1 cellular context compared by ENCODE assay signal in the genomic region with DNA sequence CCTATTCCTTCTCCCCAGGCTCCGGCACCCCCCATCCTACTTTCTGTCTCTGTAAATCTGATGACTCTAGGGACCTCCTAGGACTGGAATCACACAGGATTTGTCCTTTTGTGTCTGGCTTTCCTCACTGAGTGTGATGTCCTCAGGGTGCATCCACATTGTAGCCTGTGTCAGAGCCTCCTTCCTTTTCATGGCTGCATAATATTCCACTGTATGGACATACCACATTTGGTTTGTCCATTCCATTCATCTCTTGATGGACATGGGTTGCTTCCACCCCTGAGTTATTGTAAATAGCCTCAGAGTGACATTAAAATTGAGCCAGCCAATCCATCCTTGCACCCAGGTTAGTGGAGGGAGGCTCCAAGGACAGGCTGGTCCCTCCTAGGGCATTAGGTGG.
TF ChIP-seq lines count a peak whose summit lies in the region.

No MANE protein-coding gene starts in this region.

TF ChIP-seq in K562, 482 proteins besides CTCF, POLR2A, EP300 and RAD21 (continued from another document and continues in another):
- TF ChIP-seq BCOR (IDR thresholded peaks at IDR 0.05) (peak; percentile 94), THRAP3 (IDR thresholded peaks at IDR 0.05; ENCODE audit: borderline replicate concordance) (no peak), RCOR1 (IDR thresholded peaks at IDR 0.05; ENCODE audit: borderline replicate concordance in 1 of 2, low read depth in 2 of 2, low read length in 2 of 2) (peak in 1 of 2 experiments; percentile 55; a peak in 1 of 4 replicates), ZNF444 (CRISPR knock-in tag; IDR thresholded peaks at IDR 0.05) (no peak), ZNF696 (CRISPR knock-in tag; conservative IDR thresholded peaks at IDR 0.05) (no peak), HNRNPH1 (optimal IDR thresholded peaks at IDR 0.05; ENCODE audit: low read depth, low read length) (no peak), KLF1 (tag; IDR thresholded peaks at IDR 0.05) (no peak), DMBX1 (CRISPR knock-in tag; IDR thresholded peaks at IDR 0.05; ENCODE audit: borderline replicate concordance) (no peak), ZNF57 (CRISPR knock-in tag; IDR thresholded peaks at IDR 0.05) (no peak), MECOM (CRISPR knock-in tag; IDR thresholded peaks at IDR 0.05) (no peak), ZNF175 (CRISPR knock-in tag; IDR thresholded peaks at IDR 0.05; ENCODE audit: low read depth) (no peak), TRIM28 (IDR thresholded peaks at IDR 0.05) (peak; percentile 85), ZBED1 (IDR thresholded peaks at IDR 0.05) (no peak), ZNF780A (CRISPR knock-in tag; IDR thresholded peaks at IDR 0.05) (no peak), XRCC5 (IDR thresholded peaks at IDR 0.05; ENCODE audit: low read depth, low read length) (no peak), CHD1 (IDR thresholded peaks at IDR 0.05; ENCODE audit: low read length) (no peak), ZNF282 (CRISPR knock-in tag; IDR thresholded peaks at IDR 0.05) (no peak), ZC3H11A (IDR thresholded peaks at IDR 0.05; ENCODE audit: low read depth, low read length) (no peak), HDAC1 (IDR thresholded peaks at IDR 0.05) (peak in 1 of 2 experiments; percentile 20; a peak in 1 of 4 replicates), RBM25 (IDR thresholded peaks at IDR 0.05; ENCODE audit: low read depth, low read length, severe bottlenecking) (peak; percentile 89), MYBL2 (IDR thresholded peaks at IDR 0.05; ENCODE audit: low read depth) (no peak), MYBL2 (CRISPR knock-in tag; IDR thresholded peaks at IDR 0.05; ENCODE audit: borderline replicate concordance) (no peak), U2AF2 (optimal IDR thresholded peaks at IDR 0.05; ENCODE audit: low read depth, low read length) (no peak), ZNF583 (CRISPR knock-in tag; IDR thresholded peaks at IDR 0.05) (no peak), ZC3H8 (IDR thresholded peaks at IDR 0.05) (no peak), RHOXF2B (CRISPR knock-in tag; conservative IDR thresholded peaks at IDR 0.05) (no peak), HLTF (IDR thresholded peaks at IDR 0.05) (no peak), ZNF121 (CRISPR knock-in tag; conservative IDR thresholded peaks at IDR 0.05) (no peak), HDAC2 (IDR thresholded peaks at IDR 0.05) (no peak), CBX3 (IDR thresholded peaks at IDR 0.05; ENCODE audit: borderline replicate concordance in 1 of 2, low read length in 2 of 2) (peak in 1 of 2 experiments; percentile 95; a peak in 2 of 3 replicates), PTBP1 (IDR thresholded peaks at IDR 0.05; ENCODE audit: low read depth, low read length) (no peak), DACH1 (IDR thresholded peaks at IDR 0.05; ENCODE audit: partially characterized antibody) (no peak)
- TF ChIP-seq, protein P1, sequence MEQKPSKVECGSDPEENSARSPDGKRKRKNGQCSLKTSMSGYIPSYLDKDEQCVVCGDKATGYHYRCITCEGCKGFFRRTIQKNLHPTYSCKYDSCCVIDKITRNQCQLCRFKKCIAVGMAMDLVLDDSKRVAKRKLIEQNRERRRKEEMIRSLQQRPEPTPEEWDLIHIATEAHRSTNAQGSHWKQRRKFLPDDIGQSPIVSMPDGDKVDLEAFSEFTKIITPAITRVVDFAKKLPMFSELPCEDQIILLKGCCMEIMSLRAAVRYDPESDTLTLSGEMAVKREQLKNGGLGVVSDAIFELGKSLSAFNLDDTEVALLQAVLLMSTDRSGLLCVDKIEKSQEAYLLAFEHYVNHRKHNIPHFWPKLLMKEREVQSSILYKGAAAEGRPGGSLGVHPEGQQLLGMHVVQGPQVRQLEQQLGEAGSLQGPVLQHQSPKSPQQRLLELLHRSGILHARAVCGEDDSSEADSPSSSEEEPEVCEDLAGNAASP (IDR thresholded peaks at IDR 0.05), result no peak
- TF ChIP-seq, protein P2, sequence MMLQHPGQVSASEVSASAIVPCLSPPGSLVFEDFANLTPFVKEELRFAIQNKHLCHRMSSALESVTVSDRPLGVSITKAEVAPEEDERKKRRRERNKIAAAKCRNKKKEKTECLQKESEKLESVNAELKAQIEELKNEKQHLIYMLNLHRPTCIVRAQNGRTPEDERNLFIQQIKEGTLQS (IDR thresholded peaks at IDR 0.05), result no peak
- TF ChIP-seq, protein P2 (CRISPR knock-in tag; conservative IDR thresholded peaks at IDR 0.05), result no peak
- TF ChIP-seq, protein P3, sequence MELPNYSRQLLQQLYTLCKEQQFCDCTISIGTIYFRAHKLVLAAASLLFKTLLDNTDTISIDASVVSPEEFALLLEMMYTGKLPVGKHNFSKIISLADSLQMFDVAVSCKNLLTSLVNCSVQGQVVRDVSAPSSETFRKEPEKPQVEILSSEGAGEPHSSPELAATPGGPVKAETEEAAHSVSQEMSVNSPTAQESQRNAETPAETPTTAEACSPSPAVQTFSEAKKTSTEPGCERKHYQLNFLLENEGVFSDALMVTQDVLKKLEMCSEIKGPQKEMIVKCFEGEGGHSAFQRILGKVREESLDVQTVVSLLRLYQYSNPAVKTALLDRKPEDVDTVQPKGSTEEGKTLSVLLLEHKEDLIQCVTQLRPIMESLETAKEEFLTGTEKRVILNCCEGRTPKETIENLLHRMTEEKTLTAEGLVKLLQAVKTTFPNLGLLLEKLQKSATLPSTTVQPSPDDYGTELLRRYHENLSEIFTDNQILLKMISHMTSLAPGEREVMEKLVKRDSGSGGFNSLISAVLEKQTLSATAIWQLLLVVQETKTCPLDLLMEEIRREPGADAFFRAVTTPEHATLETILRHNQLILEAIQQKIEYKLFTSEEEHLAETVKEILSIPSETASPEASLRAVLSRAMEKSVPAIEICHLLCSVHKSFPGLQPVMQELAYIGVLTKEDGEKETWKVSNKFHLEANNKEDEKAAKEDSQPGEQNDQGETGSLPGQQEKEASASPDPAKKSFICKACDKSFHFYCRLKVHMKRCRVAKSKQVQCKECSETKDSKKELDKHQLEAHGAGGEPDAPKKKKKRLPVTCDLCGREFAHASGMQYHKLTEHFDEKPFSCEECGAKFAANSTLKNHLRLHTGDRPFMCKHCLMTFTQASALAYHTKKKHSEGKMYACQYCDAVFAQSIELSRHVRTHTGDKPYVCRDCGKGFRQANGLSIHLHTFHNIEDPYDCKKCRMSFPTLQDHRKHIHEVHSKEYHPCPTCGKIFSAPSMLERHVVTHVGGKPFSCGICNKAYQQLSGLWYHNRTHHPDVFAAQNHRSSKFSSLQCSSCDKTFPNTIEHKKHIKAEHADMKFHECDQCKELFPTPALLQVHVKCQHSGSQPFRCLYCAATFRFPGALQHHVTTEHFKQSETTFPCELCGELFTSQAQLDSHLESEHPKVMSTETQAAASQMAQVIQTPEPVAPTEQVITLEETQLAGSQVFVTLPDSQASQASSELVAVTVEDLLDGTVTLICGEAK (IDR thresholded peaks at IDR 0.05), result no peak
- TF ChIP-seq, protein P3 (CRISPR knock-in tag; IDR thresholded peaks at IDR 0.05), result no peak
- TF ChIP-seq, protein P4, sequence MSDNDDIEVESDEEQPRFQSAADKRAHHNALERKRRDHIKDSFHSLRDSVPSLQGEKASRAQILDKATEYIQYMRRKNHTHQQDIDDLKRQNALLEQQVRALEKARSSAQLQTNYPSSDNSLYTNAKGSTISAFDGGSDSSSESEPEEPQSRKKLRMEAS (CRISPR knock-in tag; IDR thresholded peaks at IDR 0.05), result no peak
- TF ChIP-seq, protein P5, sequence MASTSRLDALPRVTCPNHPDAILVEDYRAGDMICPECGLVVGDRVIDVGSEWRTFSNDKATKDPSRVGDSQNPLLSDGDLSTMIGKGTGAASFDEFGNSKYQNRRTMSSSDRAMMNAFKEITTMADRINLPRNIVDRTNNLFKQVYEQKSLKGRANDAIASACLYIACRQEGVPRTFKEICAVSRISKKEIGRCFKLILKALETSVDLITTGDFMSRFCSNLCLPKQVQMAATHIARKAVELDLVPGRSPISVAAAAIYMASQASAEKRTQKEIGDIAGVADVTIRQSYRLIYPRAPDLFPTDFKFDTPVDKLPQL (IDR thresholded peaks at IDR 0.05; ENCODE audit: extremely low read depth, insufficient read length), result no peak
- TF ChIP-seq, protein P6, sequence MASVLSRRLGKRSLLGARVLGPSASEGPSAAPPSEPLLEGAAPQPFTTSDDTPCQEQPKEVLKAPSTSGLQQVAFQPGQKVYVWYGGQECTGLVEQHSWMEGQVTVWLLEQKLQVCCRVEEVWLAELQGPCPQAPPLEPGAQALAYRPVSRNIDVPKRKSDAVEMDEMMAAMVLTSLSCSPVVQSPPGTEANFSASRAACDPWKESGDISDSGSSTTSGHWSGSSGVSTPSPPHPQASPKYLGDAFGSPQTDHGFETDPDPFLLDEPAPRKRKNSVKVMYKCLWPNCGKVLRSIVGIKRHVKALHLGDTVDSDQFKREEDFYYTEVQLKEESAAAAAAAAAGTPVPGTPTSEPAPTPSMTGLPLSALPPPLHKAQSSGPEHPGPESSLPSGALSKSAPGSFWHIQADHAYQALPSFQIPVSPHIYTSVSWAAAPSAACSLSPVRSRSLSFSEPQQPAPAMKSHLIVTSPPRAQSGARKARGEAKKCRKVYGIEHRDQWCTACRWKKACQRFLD (CRISPR knock-in tag; IDR thresholded peaks at IDR 0.05), result no peak
- TF ChIP-seq, protein P7, sequence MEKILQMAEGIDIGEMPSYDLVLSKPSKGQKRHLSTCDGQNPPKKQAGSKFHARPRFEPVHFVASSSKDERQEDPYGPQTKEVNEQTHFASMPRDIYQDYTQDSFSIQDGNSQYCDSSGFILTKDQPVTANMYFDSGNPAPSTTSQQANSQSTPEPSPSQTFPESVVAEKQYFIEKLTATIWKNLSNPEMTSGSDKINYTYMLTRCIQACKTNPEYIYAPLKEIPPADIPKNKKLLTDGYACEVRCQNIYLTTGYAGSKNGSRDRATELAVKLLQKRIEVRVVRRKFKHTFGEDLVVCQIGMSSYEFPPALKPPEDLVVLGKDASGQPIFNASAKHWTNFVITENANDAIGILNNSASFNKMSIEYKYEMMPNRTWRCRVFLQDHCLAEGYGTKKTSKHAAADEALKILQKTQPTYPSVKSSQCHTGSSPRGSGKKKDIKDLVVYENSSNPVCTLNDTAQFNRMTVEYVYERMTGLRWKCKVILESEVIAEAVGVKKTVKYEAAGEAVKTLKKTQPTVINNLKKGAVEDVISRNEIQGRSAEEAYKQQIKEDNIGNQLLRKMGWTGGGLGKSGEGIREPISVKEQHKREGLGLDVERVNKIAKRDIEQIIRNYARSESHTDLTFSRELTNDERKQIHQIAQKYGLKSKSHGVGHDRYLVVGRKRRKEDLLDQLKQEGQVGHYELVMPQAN (IDR thresholded peaks at IDR 0.05; ENCODE audit: borderline replicate concordance), result no peak
- TF ChIP-seq, protein P8, sequence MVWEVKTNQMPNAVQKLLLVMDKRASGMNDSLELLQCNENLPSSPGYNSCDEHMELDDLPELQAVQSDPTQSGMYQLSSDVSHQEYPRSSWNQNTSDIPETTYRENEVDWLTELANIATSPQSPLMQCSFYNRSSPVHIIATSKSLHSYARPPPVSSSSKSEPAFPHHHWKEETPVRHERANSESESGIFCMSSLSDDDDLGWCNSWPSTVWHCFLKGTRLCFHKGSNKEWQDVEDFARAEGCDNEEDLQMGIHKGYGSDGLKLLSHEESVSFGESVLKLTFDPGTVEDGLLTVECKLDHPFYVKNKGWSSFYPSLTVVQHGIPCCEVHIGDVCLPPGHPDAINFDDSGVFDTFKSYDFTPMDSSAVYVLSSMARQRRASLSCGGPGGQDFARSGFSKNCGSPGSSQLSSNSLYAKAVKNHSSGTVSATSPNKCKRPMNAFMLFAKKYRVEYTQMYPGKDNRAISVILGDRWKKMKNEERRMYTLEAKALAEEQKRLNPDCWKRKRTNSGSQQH (CRISPR knock-in tag; IDR thresholded peaks at IDR 0.05), result no peak
- TF ChIP-seq, protein P9, sequence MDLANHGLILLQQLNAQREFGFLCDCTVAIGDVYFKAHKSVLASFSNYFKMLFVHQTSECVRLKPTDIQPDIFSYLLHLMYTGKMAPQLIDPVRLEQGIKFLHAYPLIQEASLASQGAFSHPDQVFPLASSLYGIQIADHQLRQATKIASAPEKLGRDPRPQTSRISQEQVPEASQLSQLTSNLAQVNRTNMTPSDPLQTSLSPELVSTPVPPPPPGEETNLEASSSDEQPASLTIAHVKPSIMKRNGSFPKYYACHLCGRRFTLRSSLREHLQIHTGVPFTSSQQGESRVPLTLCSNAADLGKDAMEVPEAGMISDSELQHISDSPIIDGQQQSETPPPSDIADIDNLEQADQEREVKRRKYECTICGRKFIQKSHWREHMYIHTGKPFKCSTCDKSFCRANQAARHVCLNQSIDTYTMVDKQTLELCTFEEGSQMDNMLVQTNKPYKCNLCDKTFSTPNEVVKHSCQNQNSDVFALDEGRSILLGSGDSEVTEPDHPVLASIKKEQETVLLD (IDR thresholded peaks at IDR 0.05), result no peak
- TF ChIP-seq, protein P10, sequence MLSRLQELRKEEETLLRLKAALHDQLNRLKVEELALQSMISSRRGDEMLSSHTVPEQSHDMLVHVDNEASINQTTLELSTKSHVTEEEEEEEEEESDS (CRISPR knock-in tag; IDR thresholded peaks at IDR 0.05), result no peak
- TF ChIP-seq, protein P11, sequence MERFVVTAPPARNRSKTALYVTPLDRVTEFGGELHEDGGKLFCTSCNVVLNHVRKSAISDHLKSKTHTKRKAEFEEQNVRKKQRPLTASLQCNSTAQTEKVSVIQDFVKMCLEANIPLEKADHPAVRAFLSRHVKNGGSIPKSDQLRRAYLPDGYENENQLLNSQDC (CRISPR knock-in tag; IDR thresholded peaks at IDR 0.05), result no peak
